ENCODE assay signal across 9 cellular contexts in genomic region chr17:69223809-69224208, GRCh38.
DNase-seq lines count a peak whose midpoint lies in the region; ATAC-seq and TF ChIP-seq lines count a peak whose summit lies in the region.
"Had no signal": no experiment of that assay in that cellular context is flagged by ENCODE, and none has a peak within 500 bp of the region (broad histone marks: within the 10 kb centered on the region; RNA-seq: fewer than 3 reads in every experiment).

No MANE protein-coding gene starts in this region.

- no peak overlapping the region for H3K27ac ChIP-seq in brain microvascular endothelial cell

- H3K27me3 Mint-ChIP-seq in stimulated activated naive CD8-positive, alpha-beta T cell treated with anti-CD3 and anti-CD28 coated beads, Interleukin-15, amount 100 ng/mL, for 72 hours, result no peaks in the 10 kb centered on the region

- H3K9me3 Mint-ChIP-seq in stimulated activated naive CD8-positive, alpha-beta T cell treated with anti-CD3 and anti-CD28 coated beads, Interleukin-15, amount 100 ng/mL, for 72 hours, result no peaks in the 10 kb centered on the region

- H3K27me3 ChIP-seq in brain microvascular endothelial cell (replicated peaks), result no peaks in the 10 kb centered on the region

- in situ Hi-C loops in brain microvascular endothelial cell (cut with HindIII; ENCODE audit: low pct_ligation_motif_present, low sequenced_read_pairs), result no loop called here

- peak; percentile 48 for DNase-seq in AG09319 (ENCODE audit: extremely low read depth, low read depth)
- peak; percentile 53 for DNase-seq in brain microvascular endothelial cell
- DNase-seq in effector CD4-positive, alpha-beta T cell, result no peak
- no peak for DNase-seq in stimulated activated naive CD8-positive, alpha-beta T cell treated with anti-CD3 and anti-CD28 coated beads, Interleukin-15, amount 100 ng/mL, for 72 hours
- no peak for DNase-seq in NCI-H1694 treated with DMSO at 0.1 percent for 48 hours (lab: John Stamatoyannopoulos, UW)
- no peak for DNase-seq in NCI-H187 treated with DMSO at 0.1 percent for 48 hours (lab: John Stamatoyannopoulos, UW)
- DNase-seq: DMS79 treated with DMSO at 0.1 percent for 48 hours had no signal

- ATAC-seq in GM19023 (IDR thresholded peaks at IDR 0.05; ENCODE audit: unreplicated experiment) (peak; percentile 79), HG02981 (IDR thresholded peaks at IDR 0.05; ENCODE audit: unreplicated experiment) (peak; percentile 97)
- ATAC-seq in stimulated activated naive CD8-positive, alpha-beta T cell treated with anti-CD3 and anti-CD28 coated beads, Interleukin-15, amount 100 ng/mL, for 72 hours, result no peak

- H3K4me3 Mint-ChIP-seq in stimulated activated naive CD8-positive, alpha-beta T cell treated with anti-CD3 and anti-CD28 coated beads, Interleukin-15, amount 100 ng/mL, for 72 hours, result no peak overlapping the region

- H3K4me3 ChIP-seq in brain microvascular endothelial cell (ENCODE audit: low read depth, low read length), result no peak overlapping the region

- H3K36me3 ChIP-seq in brain microvascular endothelial cell (replicated peaks), result no peaks in the 10 kb centered on the region

- TF ChIP-seq CTCF in AG09319 (IDR thresholded peaks at IDR 0.05; ENCODE audit: low read depth, low read length) (no peak), brain microvascular endothelial cell (IDR thresholded peaks at IDR 0.05; ENCODE audit: low read depth, low read length, missing control alignments) (no peak)

- no peaks in the 10 kb centered on the region for H3K4me1 Mint-ChIP-seq in stimulated activated naive CD8-positive, alpha-beta T cell treated with anti-CD3 and anti-CD28 coated beads, Interleukin-15, amount 100 ng/mL, for 72 hours

- peak overlapping the region in 1 of 2 donors; percentile 43 for H3K27ac Mint-ChIP-seq in stimulated activated naive CD8-positive, alpha-beta T cell treated with anti-CD3 and anti-CD28 coated beads, Interleukin-15, amount 100 ng/mL, for 72 hours

Comparison
In these comparisons a context has a peak if more than half of its experiments do, and no peak if none do; other contexts are left out.
1. DNase-seq: peak in AG09319 (single experiment) and brain microvascular endothelial cell (single experiment); none in effector CD4-positive, alpha-beta T cell (single experiment), stimulated activated naive CD8-positive, alpha-beta T cell treated with anti-CD3 and anti-CD28 coated beads, Interleukin-15, amount 100 ng/mL, for 72 hours (0 of 2), NCI-H1694 treated with DMSO at 0.1 percent for 48 hours (single experiment) and NCI-H187 treated with DMSO at 0.1 percent for 48 hours (single experiment).